8 cellular contexts compared by ENCODE assay signal in the genomic region with DNA sequence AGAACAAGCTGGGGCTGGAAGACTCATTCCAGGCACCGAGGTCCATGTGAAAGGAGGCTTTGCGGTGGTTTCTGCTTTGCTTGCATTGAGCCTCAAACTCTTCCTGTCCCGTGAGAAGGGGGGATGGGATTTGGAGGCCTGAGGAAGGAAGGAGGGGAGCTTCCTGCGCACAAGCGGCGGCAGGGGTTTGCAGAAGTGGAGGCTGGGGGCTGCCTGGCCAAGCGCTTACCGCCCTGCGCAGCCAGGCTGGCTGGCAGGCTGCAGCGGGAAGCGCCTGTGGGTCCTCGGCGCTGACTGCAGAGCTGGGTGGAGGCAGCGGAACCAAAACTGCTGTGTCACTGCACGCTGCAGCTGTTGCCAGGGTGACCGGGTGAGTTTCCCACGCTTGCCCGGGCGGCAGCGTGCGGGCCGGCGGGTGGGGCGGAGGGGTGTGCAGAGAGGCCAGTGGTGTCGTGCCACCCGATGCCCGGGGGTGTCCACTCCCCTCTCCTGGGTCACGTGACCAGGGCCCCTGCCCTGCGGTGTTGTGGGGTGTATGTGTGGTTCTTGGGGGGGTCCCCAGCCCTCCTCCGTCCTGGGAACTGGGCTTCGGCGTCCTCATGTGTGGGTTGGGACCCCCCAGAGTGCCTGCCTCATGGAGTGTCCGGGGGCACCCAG.
DNase-seq lines count a peak whose midpoint lies in the region; ATAC-seq and TF ChIP-seq lines count a peak whose summit lies in the region.

No MANE protein-coding gene starts in this region.

- TF ChIP-seq CTCF in lower leg skin (IDR thresholded peaks at IDR 0.05) = no peak

- TF ChIP-seq POLR2A in lower leg skin (IDR thresholded peaks at IDR 0.05) = no peak

- WGBS in lower leg skin, 2 donors = 4 to 5% methylated on average over 24 to 28 of the region's 33 CpGs

- peak; percentile 77 for ATAC-seq in HG03045 (IDR thresholded peaks at IDR 0.05; ENCODE audit: unreplicated experiment)

- intact Hi-C loops in lower leg skin (cut with DNase I; ENCODE audit: low total_unique reads) = no loop called here

- DNase-seq in NCI-H2081 (lab: John Stamatoyannopoulos, UW) (peak; percentile 38 to 59), NCI-H2081 treated with DMSO at 0.1 percent for 48 hours (lab: John Stamatoyannopoulos, UW) (no peak), NCI-H460 (ENCODE audit: extremely low read depth, low read depth) (peak; percentile 96), dermis microvascular lymphatic vessel endothelial cell (ENCODE audit: low read depth in 2 of 2) (peak; percentile 92 to 96), lower leg skin (ENCODE audit: low spot score in 2 of 2) (peak; percentile 86 to 96)
- peak; percentile 69 for DNase-seq in activated CD4-positive, alpha-beta T cell treated with anti-CD3 and anti-CD28 coated beads, Interleukin-2, amount 50 U/mL, for 1 hour
- DNase-seq in stimulated activated CD4-positive, alpha-beta T cell treated with anti-CD3 and anti-CD28 coated beads, Interleukin-4, amount 100 ng/mL, for 4 hours = peak; percentile 74 to 81

- no peak overlapping the region for H3K4me3 ChIP-seq in lower leg skin (ENCODE audit: low read depth, poor library complexity, severe bottlenecking)
